Comparison of ENCODE assay signal across 28 cellular contexts in genomic region chr5:170501931-170502330, GRCh38. TPM values are rescaled to one million over a fixed set of nuclear protein-coding genes. Genes with fewer than 3 reads are reported as not detected.
"Had no signal": no experiment of that assay in that cellular context is flagged by ENCODE, and none has a peak within 500 bp of the region (broad histone marks: within the 10 kb centered on the region; RNA-seq: fewer than 3 reads in every experiment).

No MANE protein-coding gene starts in this region.

- H3K36me3 ChIP-seq: adrenal gland, breast epithelium, MG63, SJSA1 had no signal

- H3K4me2 ChIP-seq: SK-N-SH had no signal

- H3K9ac ChIP-seq: SK-N-SH had no signal

- H3K27me3 ChIP-seq: body of pancreas, MG63, SJSA1 had no signal

- H3K9me3 ChIP-seq: adrenal gland, body of pancreas, breast epithelium, MG63, SK-N-SH had no signal

- DNase-seq: activated CD4-positive, alpha-beta T cell treated with anti-CD3 and anti-CD28 coated beads for 36 hours; activated CD4-positive, alpha-beta T cell treated with anti-CD3 and anti-CD28 coated beads, Interleukin-2, amount 10 ng/mL, durations not matched to agents 7 days and 5 days; activated CD4-positive, alpha-beta T cell treated with anti-CD3 and anti-CD28 coated beads, Interleukin-2, amount 50 U/mL, for 48 hours; activated CD8-positive, alpha-beta T cell treated with anti-CD3 and anti-CD28 coated beads, Interleukin-2, amount 10 ng/mL, durations not matched to agents 7 days and 5 days; activated gamma-delta T cell; activated naive CD4-positive, alpha-beta T cell treated with anti-CD3 and anti-CD28 coated beads for 36 hours; activated T-cell treated with anti-CD3 and anti-CD28 coated beads, Interleukin-2, amount 50 U/mL, for 24 hours; adrenal gland; body of pancreas; Kasumi-1; KBM-7; MG63; NCI-H1048; NCI-H1105 treated with DMSO at 0.1 percent for 48 hours; NCI-H1436; NCI-H1694; NCI-H1930; NCI-H2081 treated with DMSO at 0.1 percent for 48 hours; NCI-H226; NCI-H446 treated with DMSO at 0.1 percent for 48 hours; NCI-H524; OCI-M1; Right ventricle myocardium superior; SK-N-SH had no signal

- H3K4me3 ChIP-seq: adrenal gland, body of pancreas, breast epithelium, MG63, SJSA1 had no signal

- H3K27ac ChIP-seq: adrenal gland, body of pancreas, breast epithelium, SJSA1 had no signal

- H3K4me1 ChIP-seq: breast epithelium had no signal

RNA-seq across cellular contexts. Expression of gene KCNIP1, which starts 1.9 kb away (rescaled TPM):
- total RNA-seq: activated CD4-positive, alpha-beta T cell treated with anti-CD3 and anti-CD28 coated beads for 36 hours; activated CD4-positive, alpha-beta T cell treated with anti-CD3 and anti-CD28 coated beads, Interleukin-2, amount 10 ng/mL, durations not matched to agents 7 days and 5 days; activated CD8-positive, alpha-beta T cell treated with anti-CD3 and anti-CD28 coated beads, Interleukin-2, amount 10 ng/mL, durations not matched to agents 7 days and 5 days; activated naive CD4-positive, alpha-beta T cell treated with anti-CD3 and anti-CD28 coated beads for 36 hours; activated naive CD4-positive, alpha-beta T cell treated with anti-CD3 and anti-CD28 coated beads, Interleukin-2, amount 50 U/mL, for 72 hours; activated T-helper 2 cell treated with anti-CD3 and anti-CD28 coated beads, Interferon-gamma antibody, Interleukin-2, Interleukin-4, amounts not matched to agents 10 μg/mL and 5 μg/mL and 100 μg/mL, durations not matched to agents 14 hours and 24 hours and 36 hours; Right ventricle myocardium superior had no signal
